ENCODE assay signal across 20 cellular contexts in genomic region chr3:31124368-31124767, GRCh38.
DNase-seq lines count a peak whose midpoint lies in the region; ATAC-seq, FAIRE-seq and TF ChIP-seq lines count a peak whose summit lies in the region.
"Had no signal": no experiment of that assay in that cellular context is flagged by ENCODE, and none has a peak within 500 bp of the region (broad histone marks: within the 10 kb centered on the region; RNA-seq: fewer than 3 reads in every experiment).

No MANE protein-coding gene starts in this region.

- TF ChIP-seq CTCF in astrocyte (IDR thresholded peaks at IDR 0.05; ENCODE audit: insufficient read depth, low read depth, low read length) (no peak), endodermal cell (conservative IDR thresholded peaks at IDR 0.05) (peak; percentile 33)

- peaks cover 5% of the 10 kb centered on the region for H3K4me1 Mint-ChIP-seq in astrocyte (ENCODE audit: low read depth, unreplicated experiment)
- peaks cover 41% of the 10 kb centered on the region for H3K4me1 Mint-ChIP-seq in endodermal cell
- H3K4me1 Mint-ChIP-seq: CD4-positive, CD25-positive, alpha-beta regulatory T cell; CD8-positive, alpha-beta memory T cell had no signal

- H3K36me3 ChIP-seq in astrocyte (ENCODE audit: insufficient read depth, low read length) = no peaks in the 10 kb centered on the region
- H3K36me3 ChIP-seq in endodermal cell (ENCODE audit: control insufficient read depth, insufficient read depth, low read length) = no peaks in the 10 kb centered on the region
- H3K36me3 ChIP-seq in mesenchymal stem cell (ENCODE audit: control insufficient read depth in 1 of 2, insufficient read depth in 2 of 2, low read depth in 1 of 2, low read length in 2 of 2) = no peaks in the 10 kb centered on the region
- H3K36me3 ChIP-seq: BE2C, HAP-1 had no signal

- H3K79me2 ChIP-seq in astrocyte (ENCODE audit: insufficient read depth, low read length) = no peaks in the 10 kb centered on the region

- no peak overlapping the region for H2AK5ac ChIP-seq in mesenchymal stem cell (ENCODE audit: low read length, severe bottlenecking)

- no peak overlapping the region for H3K14ac ChIP-seq in mesenchymal stem cell (ENCODE audit: low read length in 2 of 2)

- no peak overlapping the region for H4K8ac ChIP-seq in mesenchymal stem cell (ENCODE audit: low read length)

- H2BK12ac ChIP-seq in mesenchymal stem cell (ENCODE audit: low read length in 2 of 2) = no peak overlapping the region

- no peaks in the 10 kb centered on the region for H4K20me1 ChIP-seq in astrocyte (ENCODE audit: insufficient read depth, low read length)

- H3K4me2 ChIP-seq in astrocyte (ENCODE audit: low read length) = no peak overlapping the region
- H3K4me2 ChIP-seq in mesenchymal stem cell (ENCODE audit: low read length, poor library complexity, severe bottlenecking) = no peak overlapping the region

- H3K27me3 Mint-ChIP-seq in astrocyte (ENCODE audit: low read depth, unreplicated experiment) (no peaks in the 10 kb centered on the region), endodermal cell (ENCODE audit: insufficient read depth) (no peaks in the 10 kb centered on the region)
- H3K27me3 Mint-ChIP-seq: CD4-positive, CD25-positive, alpha-beta regulatory T cell had no signal

- H3K4me3 ChIP-seq in astrocyte (ENCODE audit: insufficient read depth, low read depth, low read length) (no peak overlapping the region), endodermal cell (ENCODE audit: low read length) (peak overlapping the region; percentile 55), mesenchymal stem cell (ENCODE audit: insufficient read depth in 1 of 2, low read depth in 1 of 2, low read length in 2 of 2) (no peak overlapping the region)
- H3K4me3 ChIP-seq: GM23248, HAP-1 had no signal

- no peak overlapping the region for H3K4ac ChIP-seq in mesenchymal stem cell (ENCODE audit: low read depth in 1 of 2, low read length in 2 of 2)

- H3K27ac ChIP-seq in astrocyte (ENCODE audit: low read depth, low read length) (no peak overlapping the region), endodermal cell (ENCODE audit: low read depth, low read length) (no peak overlapping the region), mesenchymal stem cell (ENCODE audit: low read length, poor library complexity, severe bottlenecking) (no peak overlapping the region), substantia nigra (ENCODE audit: low read depth, low read length, poor library complexity, severe bottlenecking) (no peak overlapping the region)
- H3K27ac ChIP-seq: GM23248, HL-60 had no signal

- H2AFZ ChIP-seq in astrocyte (ENCODE audit: low read depth, low read length) (no peak overlapping the region), mesenchymal stem cell (ENCODE audit: low read depth, low read length) (no peak overlapping the region)
- H2AFZ ChIP-seq: GM23248 had no signal

- H2BK15ac ChIP-seq in mesenchymal stem cell (ENCODE audit: low read depth, poor library complexity, severe bottlenecking) = no peak overlapping the region

- H3K18ac ChIP-seq in mesenchymal stem cell (ENCODE audit: low read depth in 1 of 2, low read length in 2 of 2) = no peak overlapping the region

- H3K36me3 Mint-ChIP-seq in astrocyte (ENCODE audit: low read depth, unreplicated experiment) (peaks cover 2% of the 10 kb centered on the region), endodermal cell (ENCODE audit: low read depth) (peaks cover 3% of the 10 kb centered on the region)
- H3K36me3 Mint-ChIP-seq: CD4-positive, CD25-positive, alpha-beta regulatory T cell had no signal

- no peak overlapping the region for H2BK5ac ChIP-seq in mesenchymal stem cell (ENCODE audit: low read depth, low read length, poor library complexity, severe bottlenecking)

- FAIRE-seq in astrocyte (lab: Jason Lieb, UNC) = no peak
- FAIRE-seq: D721Med, G401.6, GM12891, GM19239 had no signal

- no peak overlapping the region for H3K27ac Mint-ChIP-seq in astrocyte (ENCODE audit: unreplicated experiment)
- no peak overlapping the region for H3K27ac Mint-ChIP-seq in endodermal cell
- H3K27ac Mint-ChIP-seq: CD4-positive, CD25-positive, alpha-beta regulatory T cell; CD8-positive, alpha-beta memory T cell had no signal

- H4K91ac ChIP-seq in mesenchymal stem cell (ENCODE audit: low read length) = no peak overlapping the region

- 90% methylated on average over 1 of the region's 1 CpG; no CpG with 5 or more reads in 1 of the 2 experiments for WGBS in endodermal cell (ENCODE audit: insufficient coverage in 1 of 2, insufficient read length in 1 of 2), 2 experiments
- WGBS in mesenchymal stem cell = 67% methylated on average over 1 of the region's 1 CpG

- H3K9me3 Mint-ChIP-seq in astrocyte (ENCODE audit: unreplicated experiment) = peaks cover 10% of the 10 kb centered on the region
- peaks cover 14% of the 10 kb centered on the region for H3K9me3 Mint-ChIP-seq in endodermal cell

- no peak overlapping the region for H3K23ac ChIP-seq in mesenchymal stem cell (ENCODE audit: low read length in 2 of 2)

- ATAC-seq in HG02970 (IDR thresholded peaks at IDR 0.05; ENCODE audit: low FRiP score, unreplicated experiment) = no peak

- H3K79me1 ChIP-seq in mesenchymal stem cell (replicated peaks; ENCODE audit: low read length, poor library complexity, severe bottlenecking) = no peaks in the 10 kb centered on the region

- DNase-seq in OCI-M1 (lab: John Stamatoyannopoulos, UW) (peak; percentile 90), astrocyte (ENCODE audit: low read depth) (peak; percentile 90), endodermal cell (no peak), mesenchymal stem cell (peak; percentile 29), substantia nigra (lab: John Stamatoyannopoulos, UW) (no peak), NCI-H1436 (lab: John Stamatoyannopoulos, UW) (no peak)
- DNase-seq in stimulated activated CD8-positive, alpha-beta memory T cell treated with anti-CD3 and anti-CD28 coated beads, Interleukin-4, amount 100 ng/mL, for 48 hours = no peak
- DNase-seq: BE2C; C1 segment of cervical spinal cord; Caco-2; CD4-positive, CD25-positive, alpha-beta regulatory T cell; CD8-positive, alpha-beta memory T cell; GM23248 had no signal

- H3K9me3 ChIP-seq in astrocyte (ENCODE audit: insufficient read depth, low read depth, low read length) = no peaks in the 10 kb centered on the region
- peaks cover 32% of the 10 kb centered on the region for H3K9me3 ChIP-seq in endodermal cell (ENCODE audit: control insufficient read depth, low read length)
- H3K9me3 ChIP-seq in mesenchymal stem cell (ENCODE audit: control insufficient read depth, low read length) = no peaks in the 10 kb centered on the region
- H3K9me3 ChIP-seq: BE2C, HAP-1 had no signal

- H2BK120ac ChIP-seq in mesenchymal stem cell (ENCODE audit: low read depth, low read length) = no peak overlapping the region

- H3K27me3 ChIP-seq in astrocyte (ENCODE audit: insufficient read depth, low read length) (no peaks in the 10 kb centered on the region), endodermal cell (ENCODE audit: control insufficient read depth, insufficient read depth, low read length, poor library complexity, severe bottlenecking) (no peaks in the 10 kb centered on the region), mesenchymal stem cell (ENCODE audit: control insufficient read depth in 1 of 2, insufficient read depth in 1 of 2, low read length in 2 of 2) (no peaks in the 10 kb centered on the region)
- H3K27me3 ChIP-seq: BE2C had no signal

- H3K4me1 ChIP-seq in astrocyte (ENCODE audit: insufficient read depth, low read length) = no peaks in the 10 kb centered on the region
- H3K4me1 ChIP-seq in endodermal cell (ENCODE audit: control insufficient read depth, insufficient read depth, low read length) = peaks cover 4% of the 10 kb centered on the region
- H3K4me1 ChIP-seq in mesenchymal stem cell (ENCODE audit: control insufficient read depth, insufficient read depth, low read depth, low read length) = no peaks in the 10 kb centered on the region
- H3K4me1 ChIP-seq: BE2C, Caco-2, HAP-1 had no signal

- H3K9ac ChIP-seq in astrocyte (ENCODE audit: low read length) (no peak overlapping the region), endodermal cell (ENCODE audit: extremely low read depth, low read length, poor library complexity, severe bottlenecking) (no peak overlapping the region), mesenchymal stem cell (ENCODE audit: low read length) (no peak overlapping the region)
- H3K9ac ChIP-seq: GM23248 had no signal

- H3K4me3 Mint-ChIP-seq in astrocyte (ENCODE audit: unreplicated experiment) (no peak overlapping the region), endodermal cell (no peak overlapping the region)
- H3K4me3 Mint-ChIP-seq: CD4-positive, CD25-positive, alpha-beta regulatory T cell; CD8-positive, alpha-beta memory T cell had no signal

Comparison
In these comparisons a context has a peak if more than half of its experiments do, and no peak if none do; other contexts are left out.
1. DNase-seq: peak in OCI-M1 (single experiment), astrocyte (single experiment) and mesenchymal stem cell (single experiment); none in endodermal cell (single experiment), substantia nigra (0 of 49), stimulated activated CD8-positive, alpha-beta memory T cell treated with anti-CD3 and anti-CD28 coated beads, Interleukin-4, amount 100 ng/mL, for 48 hours (single experiment) and NCI-H1436 (single experiment).